Comparison of ENCODE assay signal across 20 cellular contexts in genomic region chr4:115365185-115365584, GRCh38.
DNase-seq lines count a peak whose midpoint lies in the region; ATAC-seq and TF ChIP-seq lines count a peak whose summit lies in the region.
"Had no signal": no experiment of that assay in that cellular context is flagged by ENCODE, and none has a peak within 500 bp of the region (broad histone marks: within the 10 kb centered on the region; RNA-seq: fewer than 3 reads in every experiment).

No MANE protein-coding gene starts in this region.

- no peak overlapping the region for H3K18ac ChIP-seq in mesendoderm (ENCODE audit: low read length)

- no peak overlapping the region for H3K27ac Mint-ChIP-seq in stimulated activated memory B cell treated with anti-CD40 and anti-IgM and Interleukin-4, amounts not matched to agents 10 μg/mL and 1 μg/mL and 100 μg/mL, for 72 hours
- no peak overlapping the region for H3K27ac Mint-ChIP-seq in activated naive CD4-positive, alpha-beta T cell treated with anti-CD3 and anti-CD28 coated beads for 36 hours
- H3K27ac Mint-ChIP-seq: B cell; CD4-positive, alpha-beta T cell; GM23338; HFFc6 had no signal

- H4K5ac ChIP-seq in mesendoderm (ENCODE audit: low read length), result no peak overlapping the region

- CTCF ChIA-PET in activated naive CD4-positive, alpha-beta T cell treated with anti-CD3 and anti-CD28 coated beads for 36 hours (lab: Charles Lee), result no interaction called here

- no peak overlapping the region for H3K4ac ChIP-seq in mesendoderm (ENCODE audit: low read depth, low read length)

- H3K4me3 ChIP-seq in DND-41 (ENCODE audit: low read depth in 1 of 2, low read length in 2 of 2) (no peak overlapping the region), lung (no peak overlapping the region), mesendoderm (ENCODE audit: low read length) (no peak overlapping the region)
- H3K4me3 ChIP-seq: BLaER1, GM23338, HAP-1 had no signal

- peaks cover 16% of the 10 kb centered on the region for H3K9me3 ChIP-seq in DND-41 (ENCODE audit: insufficient read depth, low read length, severe bottlenecking)
- H3K9me3 ChIP-seq in lung (ENCODE audit: control insufficient read depth in 2 of 2, insufficient read depth in 1 of 2, low read length in 1 of 2), result peaks cover 0 to 11% of the 10 kb centered on the region in 2 donors
- H3K9me3 ChIP-seq: HAP-1 had no signal

- no peak for DNase-seq in DND-41
- peak; percentile 37 for DNase-seq in islet precursor cell
- DNase-seq in lung (ENCODE audit: low spot score), result no peak
- no peak for DNase-seq in KG1 (lab: John Stamatoyannopoulos, UW)
- DNase-seq in activated naive CD4-positive, alpha-beta T cell treated with anti-CD3 and anti-CD28 coated beads for 36 hours, result no peak
- no peak for DNase-seq in mesendoderm
- DNase-seq: CD4-positive, alpha-beta T cell; CD8-positive, alpha-beta memory T cell; DMS 273 treated with DMSO at 0.1 percent for 48 hours; DMS79; GF-D8; HFFc6 had no signal

- no peak overlapping the region for H4K8ac ChIP-seq in mesendoderm (ENCODE audit: low read depth, low read length)

- H3K4me1 Mint-ChIP-seq in stimulated activated memory B cell treated with anti-CD40 and anti-IgM and Interleukin-4, amounts not matched to agents 10 μg/mL and 1 μg/mL and 100 μg/mL, for 72 hours, result no peaks in the 10 kb centered on the region
- H3K4me1 Mint-ChIP-seq in activated naive CD4-positive, alpha-beta T cell treated with anti-CD3 and anti-CD28 coated beads for 36 hours (ENCODE audit: low read depth), result no peaks in the 10 kb centered on the region
- H3K4me1 Mint-ChIP-seq: B cell; CD8-positive, alpha-beta memory T cell; GM23338 had no signal

- H3K79me2 ChIP-seq in DND-41 (ENCODE audit: insufficient read depth, low read length) (no peaks in the 10 kb centered on the region), mesendoderm (ENCODE audit: control insufficient read depth, insufficient read depth, low read length) (no peaks in the 10 kb centered on the region)

- H2AK5ac ChIP-seq in mesendoderm (ENCODE audit: low read length), result no peak overlapping the region

- ATAC-seq in DND-41 (ENCODE audit: insufficient read depth, low read depth), result 0 out of 3 replicates have a peak, but pooled peaks have one; percentile 27
- ATAC-seq in lung (ENCODE audit: insufficient read depth, low FRiP score), result peak; percentile 19
- ATAC-seq in stimulated activated memory B cell treated with anti-CD40 and anti-IgM and Interleukin-4, amounts not matched to agents 10 μg/mL and 1 μg/mL and 100 μg/mL, for 72 hours, result peak; percentile 41
- ATAC-seq in GM21737 (IDR thresholded peaks at IDR 0.05; ENCODE audit: unreplicated experiment), result no peak
- ATAC-seq: GM23338 had no signal

- 79 to 98% methylated on average over 3 of the region's 3 CpGs for WGBS in lung, 2 donors
- no CpG with 5 or more reads among the region's 3 CpGs for WGBS in mesendoderm (ENCODE audit: extremely low coverage, insufficient coverage, low lambda C conversion rate)

- no peak overlapping the region for H3K23ac ChIP-seq in mesendoderm (ENCODE audit: low read length)

- H2BK5ac ChIP-seq in mesendoderm (ENCODE audit: low read length), result no peak overlapping the region

- peaks cover 4% of the 10 kb centered on the region; the same call in 1 of the 2 replicates for H3K36me3 ChIP-seq in DND-41 (ENCODE audit: insufficient read depth, low read length)
- no peaks in the 10 kb centered on the region for H3K36me3 ChIP-seq in lung (ENCODE audit: control insufficient read depth in 2 of 2, insufficient read depth in 2 of 2, low read length in 2 of 2)
- no peaks in the 10 kb centered on the region for H3K36me3 ChIP-seq in mesendoderm (ENCODE audit: control insufficient read depth, insufficient read depth, low read length)
- H3K36me3 ChIP-seq: BLaER1, HAP-1 had no signal

- H3K4me3 Mint-ChIP-seq in stimulated activated memory B cell treated with anti-CD40 and anti-IgM and Interleukin-4, amounts not matched to agents 10 μg/mL and 1 μg/mL and 100 μg/mL, for 72 hours, result no peak overlapping the region
- H3K4me3 Mint-ChIP-seq in activated naive CD4-positive, alpha-beta T cell treated with anti-CD3 and anti-CD28 coated beads for 36 hours, result no peak overlapping the region
- H3K4me3 Mint-ChIP-seq: B cell; CD4-positive, alpha-beta T cell; CD8-positive, alpha-beta memory T cell; GM23338; HFFc6 had no signal

- H2AFZ ChIP-seq in DND-41 (ENCODE audit: low read depth, low read length), result peak overlapping the region; percentile 45; the same call in 1 of the 2 replicates
- H2AFZ ChIP-seq: GM23338 had no signal

- no peaks in the 10 kb centered on the region for H3K27me3 ChIP-seq in DND-41 (ENCODE audit: insufficient read depth, low read length, poor library complexity)
- no peaks in the 10 kb centered on the region for H3K27me3 ChIP-seq in lung (ENCODE audit: control insufficient read depth, insufficient read depth)
- H3K27me3 ChIP-seq in mesendoderm (ENCODE audit: insufficient read depth, low read length, poor library complexity), result no peaks in the 10 kb centered on the region
- H3K27me3 ChIP-seq: BLaER1 had no signal

- H3K4me1 ChIP-seq in DND-41 (ENCODE audit: insufficient read depth, low read length), result peaks cover 3% of the 10 kb centered on the region; the same call in 1 of the 2 replicates
- H3K4me1 ChIP-seq in lung (ENCODE audit: control insufficient read depth in 2 of 2, insufficient read depth in 2 of 2, low read length in 2 of 2), result no peaks in the 10 kb centered on the region
- H3K4me1 ChIP-seq in mesendoderm (ENCODE audit: control insufficient read depth, low read depth, low read length), result no peaks in the 10 kb centered on the region
- H3K4me1 ChIP-seq: BLaER1 had no signal

- TF ChIP-seq CTCF in DND-41 (IDR thresholded peaks at IDR 0.05; ENCODE audit: borderline replicate concordance, extremely low read depth, low read length, poor library complexity, severe bottlenecking), result no peak
- no peak for TF ChIP-seq CTCF in lung (IDR thresholded peaks at IDR 0.05; ENCODE audit: control extremely low read depth, extremely low read depth)

- H4K20me1 ChIP-seq in DND-41 (ENCODE audit: insufficient read depth, low read length), result no peaks in the 10 kb centered on the region
- H4K20me1 ChIP-seq: BLaER1 had no signal

- no peak overlapping the region for H3K56ac ChIP-seq in mesendoderm (ENCODE audit: low read length)

- no peaks in the 10 kb centered on the region for H3K27me3 Mint-ChIP-seq in stimulated activated memory B cell treated with anti-CD40 and anti-IgM and Interleukin-4, amounts not matched to agents 10 μg/mL and 1 μg/mL and 100 μg/mL, for 72 hours
- H3K27me3 Mint-ChIP-seq in activated naive CD4-positive, alpha-beta T cell treated with anti-CD3 and anti-CD28 coated beads for 36 hours (ENCODE audit: low read depth), result no peaks in the 10 kb centered on the region
- H3K27me3 Mint-ChIP-seq: B cell; CD4-positive, alpha-beta T cell; CD8-positive, alpha-beta memory T cell had no signal

- H3K9ac ChIP-seq in DND-41 (ENCODE audit: low read depth, low read length) (no peak overlapping the region), mesendoderm (ENCODE audit: low read length) (no peak overlapping the region)
- H3K9ac ChIP-seq: BLaER1 had no signal

- H2BK120ac ChIP-seq in mesendoderm (ENCODE audit: low read depth, low read length), result no peak overlapping the region

- no peak overlapping the region for H3K27ac ChIP-seq in DND-41 (ENCODE audit: low read length)
- no peak overlapping the region for H3K27ac ChIP-seq in lung (ENCODE audit: low read depth in 1 of 2, low read length in 1 of 2)
- no peak overlapping the region for H3K27ac ChIP-seq in mesendoderm (ENCODE audit: low read depth, low read length)
- H3K27ac ChIP-seq: 22Rv1, BLaER1, C4-2B had no signal

- intact Hi-C loops in activated naive CD4-positive, alpha-beta T cell treated with anti-CD3 and anti-CD28 coated beads for 36 hours (cut with micrococcal nuclease), result no loop called here

- H3K36me3 Mint-ChIP-seq in stimulated activated memory B cell treated with anti-CD40 and anti-IgM and Interleukin-4, amounts not matched to agents 10 μg/mL and 1 μg/mL and 100 μg/mL, for 72 hours, result no peaks in the 10 kb centered on the region
- H3K36me3 Mint-ChIP-seq in activated naive CD4-positive, alpha-beta T cell treated with anti-CD3 and anti-CD28 coated beads for 36 hours (ENCODE audit: low read depth), result no peaks in the 10 kb centered on the region
- H3K36me3 Mint-ChIP-seq: CD8-positive, alpha-beta memory T cell had no signal

- H2BK15ac ChIP-seq in mesendoderm (replicated peaks; ENCODE audit: low read depth), result no peak overlapping the region

- peaks cover 3% of the 10 kb centered on the region for H3K9me3 Mint-ChIP-seq in stimulated activated memory B cell treated with anti-CD40 and anti-IgM and Interleukin-4, amounts not matched to agents 10 μg/mL and 1 μg/mL and 100 μg/mL, for 72 hours
- H3K9me3 Mint-ChIP-seq in activated naive CD4-positive, alpha-beta T cell treated with anti-CD3 and anti-CD28 coated beads for 36 hours, result peaks cover 3% of the 10 kb centered on the region
- H3K9me3 Mint-ChIP-seq: GM23338 had no signal

- H3K79me1 ChIP-seq in mesendoderm (ENCODE audit: low read length), result no peaks in the 10 kb centered on the region

- H3K4me2 ChIP-seq in DND-41 (ENCODE audit: insufficient read depth, low read length), result no peak overlapping the region
- H3K4me2 ChIP-seq in mesendoderm (ENCODE audit: low read length), result no peak overlapping the region
- H3K4me2 ChIP-seq: BLaER1, GM23338 had no signal
